26 cellular contexts compared by ENCODE assay signal in genomic region chr22:37141971-37142647, GRCh38.
A peak's percentile ranks its signal among the peaks of the same experiment; 100 is the strongest.
DNase-seq lines count a peak whose midpoint lies in the region; ATAC-seq and FAIRE-seq lines count a peak whose summit lies in the region.
"Had no signal": no experiment of that assay in that cellular context is flagged by ENCODE, and none has a peak within 500 bp of the region (broad histone marks: within the 10 kb centered on the region; RNA-seq: fewer than 3 reads in every experiment).

No MANE protein-coding gene starts in this region.

- H3K4me3 Mint-ChIP-seq in T-helper 1 cell treated with Interleukin-12 subunit alpha and Interleukin-12 subunit beta and Interleukin-4 antibody, amounts not matched to agents 30 μg/mL and 1 μg/mL, for 36 hours = no peak overlapping the region
- H3K4me3 Mint-ChIP-seq in stimulated activated naive CD8-positive, alpha-beta T cell treated with anti-CD3 and anti-CD28 coated beads, Interleukin-15, Interleukin-2, amounts not matched to agents 100 ng/mL and 50 ng/mL, for 24 hours = no peak overlapping the region
- H3K4me3 Mint-ChIP-seq in effector memory CD8-positive, alpha-beta T cell = peak overlapping the region in 1 of 2 donors; percentile 27
- no peak overlapping the region for H3K4me3 Mint-ChIP-seq in stimulated activated naive CD8-positive, alpha-beta T cell treated with anti-CD3 and anti-CD28 coated beads, Interleukin-15, amount 100 ng/mL, for 72 hours
- H3K4me3 Mint-ChIP-seq: memory B cell had no signal

- H3K27me3 Mint-ChIP-seq in T-helper 1 cell treated with Interleukin-12 subunit alpha and Interleukin-12 subunit beta and Interleukin-4 antibody, amounts not matched to agents 30 μg/mL and 1 μg/mL, for 36 hours (ENCODE audit: low read depth) = no peaks in the 10 kb centered on the region
- no peaks in the 10 kb centered on the region for H3K27me3 Mint-ChIP-seq in stimulated activated naive CD8-positive, alpha-beta T cell treated with anti-CD3 and anti-CD28 coated beads, Interleukin-15, Interleukin-2, amounts not matched to agents 100 ng/mL and 50 ng/mL, for 24 hours
- H3K27me3 Mint-ChIP-seq in effector memory CD8-positive, alpha-beta T cell = no peaks in the 10 kb centered on the region
- H3K27me3 Mint-ChIP-seq in stimulated activated naive CD8-positive, alpha-beta T cell treated with anti-CD3 and anti-CD28 coated beads, Interleukin-15, amount 100 ng/mL, for 72 hours = no peaks in the 10 kb centered on the region

- no peak for FAIRE-seq in HTR-8/SVneo (lab: Jason Lieb, UNC)
- FAIRE-seq: astrocyte, D721Med, GM18507, GM19239, urothelium cell line had no signal

- peaks cover 54% of the 10 kb centered on the region for H3K36me3 Mint-ChIP-seq in T-helper 1 cell treated with Interleukin-12 subunit alpha and Interleukin-12 subunit beta and Interleukin-4 antibody, amounts not matched to agents 30 μg/mL and 1 μg/mL, for 36 hours (ENCODE audit: low read depth)
- peaks cover 55% of the 10 kb centered on the region for H3K36me3 Mint-ChIP-seq in stimulated activated naive CD8-positive, alpha-beta T cell treated with anti-CD3 and anti-CD28 coated beads, Interleukin-15, Interleukin-2, amounts not matched to agents 100 ng/mL and 50 ng/mL, for 24 hours (ENCODE audit: low read depth)
- peaks cover 92% of the 10 kb centered on the region for H3K36me3 Mint-ChIP-seq in effector memory CD8-positive, alpha-beta T cell (ENCODE audit: insufficient read depth)

- no peaks in the 10 kb centered on the region for H3K9me3 Mint-ChIP-seq in T-helper 1 cell treated with Interleukin-12 subunit alpha and Interleukin-12 subunit beta and Interleukin-4 antibody, amounts not matched to agents 30 μg/mL and 1 μg/mL, for 36 hours
- no peaks in the 10 kb centered on the region for H3K9me3 Mint-ChIP-seq in stimulated activated naive CD8-positive, alpha-beta T cell treated with anti-CD3 and anti-CD28 coated beads, Interleukin-15, Interleukin-2, amounts not matched to agents 100 ng/mL and 50 ng/mL, for 24 hours
- H3K9me3 Mint-ChIP-seq in effector memory CD8-positive, alpha-beta T cell = no peaks in the 10 kb centered on the region
- H3K9me3 Mint-ChIP-seq in stimulated activated naive CD8-positive, alpha-beta T cell treated with anti-CD3 and anti-CD28 coated beads, Interleukin-15, amount 100 ng/mL, for 72 hours = no peaks in the 10 kb centered on the region
- H3K9me3 Mint-ChIP-seq: activated T-helper 2 cell treated with anti-CD3 and anti-CD28 coated beads, Interferon-gamma antibody, Interleukin-2, Interleukin-4, amounts not matched to agents 10 μg/mL and 5 μg/mL and 100 μg/mL, durations not matched to agents 14 hours and 24 hours and 36 hours; memory B cell had no signal

- H3K27ac Mint-ChIP-seq in T-helper 1 cell treated with Interleukin-12 subunit alpha and Interleukin-12 subunit beta and Interleukin-4 antibody, amounts not matched to agents 30 μg/mL and 1 μg/mL, for 36 hours = peak overlapping the region; percentile 15
- peak overlapping the region; percentile 75 for H3K27ac Mint-ChIP-seq in stimulated activated naive CD8-positive, alpha-beta T cell treated with anti-CD3 and anti-CD28 coated beads, Interleukin-15, Interleukin-2, amounts not matched to agents 100 ng/mL and 50 ng/mL, for 24 hours
- H3K27ac Mint-ChIP-seq in effector memory CD8-positive, alpha-beta T cell = peak overlapping the region; percentile 92 to 96
- peak overlapping the region; percentile 80 to 95 for H3K27ac Mint-ChIP-seq in stimulated activated naive CD8-positive, alpha-beta T cell treated with anti-CD3 and anti-CD28 coated beads, Interleukin-15, amount 100 ng/mL, for 72 hours
- H3K27ac Mint-ChIP-seq: memory B cell had no signal

- no peak for ATAC-seq in stimulated activated naive CD8-positive, alpha-beta T cell treated with anti-CD3 and anti-CD28 coated beads, Interleukin-15, Interleukin-2, amounts not matched to agents 100 U/mL and 50 U/mL, for 24 hours
- no peak for ATAC-seq in effector memory CD8-positive, alpha-beta T cell (replicated peaks)
- ATAC-seq in stimulated activated naive CD8-positive, alpha-beta T cell treated with anti-CD3 and anti-CD28 coated beads, Interleukin-15, amount 100 ng/mL, for 72 hours = no peak
- ATAC-seq: left lobe of liver, PC-3 had no signal

- peaks cover 45% of the 10 kb centered on the region for H3K4me1 Mint-ChIP-seq in T-helper 1 cell treated with Interleukin-12 subunit alpha and Interleukin-12 subunit beta and Interleukin-4 antibody, amounts not matched to agents 30 μg/mL and 1 μg/mL, for 36 hours (ENCODE audit: low read depth)
- peaks cover 87% of the 10 kb centered on the region for H3K4me1 Mint-ChIP-seq in stimulated activated naive CD8-positive, alpha-beta T cell treated with anti-CD3 and anti-CD28 coated beads, Interleukin-15, Interleukin-2, amounts not matched to agents 100 ng/mL and 50 ng/mL, for 24 hours (ENCODE audit: low read depth)
- peaks cover 55 to 65% of the 10 kb centered on the region in 2 donors for H3K4me1 Mint-ChIP-seq in effector memory CD8-positive, alpha-beta T cell (ENCODE audit: low read depth in 2 of 2)
- H3K4me1 Mint-ChIP-seq in stimulated activated naive CD8-positive, alpha-beta T cell treated with anti-CD3 and anti-CD28 coated beads, Interleukin-15, amount 100 ng/mL, for 72 hours = peaks cover 100% of the 10 kb centered on the region

- DNase-seq in T-helper 1 cell (no peak), NCI-H524 (lab: John Stamatoyannopoulos, UW) (no peak), HTR-8/SVneo (ENCODE audit: insufficient read length, low spot score) (no peak)
- no peak for DNase-seq in stimulated activated naive CD8-positive, alpha-beta T cell treated with anti-CD3 and anti-CD28 coated beads, Interleukin-15, Interleukin-2, amounts not matched to agents 100 U/mL and 50 U/mL, for 24 hours
- DNase-seq in effector memory CD8-positive, alpha-beta T cell = no peak
- DNase-seq in stimulated activated naive CD8-positive, alpha-beta T cell treated with anti-CD3 and anti-CD28 coated beads, Interleukin-15, amount 100 ng/mL, for 72 hours = no peak
- DNase-seq: activated CD4-positive, alpha-beta T cell treated with anti-CD3 and anti-CD28 coated beads for 48 hours; caudate nucleus; GOT3; MM.1S; NCI-H1930; NCI-H526; PC-3; stimulated activated naive CD4-positive, alpha-beta T cell treated with Interleukin-2 at 50 U/mL for 16 hours; T1000; WERI-Rb-1 had no signal

Comparison
In these comparisons a context has a peak if more than half of its experiments do, and no peak if none do; other contexts are left out.
1. H3K27ac Mint-ChIP-seq: peak in every context shown above with its lines; median percentile 94 in effector memory CD8-positive, alpha-beta T cell; 88 in stimulated activated naive CD8-positive, alpha-beta T cell treated with anti-CD3 and anti-CD28 coated beads, Interleukin-15, amount 100 ng/mL, for 72 hours; 75 in stimulated activated naive CD8-positive, alpha-beta T cell treated with anti-CD3 and anti-CD28 coated beads, Interleukin-15, Interleukin-2, amounts not matched to agents 100 ng/mL and 50 ng/mL, for 24 hours; 15 in T-helper 1 cell treated with Interleukin-12 subunit alpha and Interleukin-12 subunit beta and Interleukin-4 antibody, amounts not matched to agents 30 μg/mL and 1 μg/mL, for 36 hours.